ENCODE assay signal across 8 cellular contexts in the genomic region with DNA sequence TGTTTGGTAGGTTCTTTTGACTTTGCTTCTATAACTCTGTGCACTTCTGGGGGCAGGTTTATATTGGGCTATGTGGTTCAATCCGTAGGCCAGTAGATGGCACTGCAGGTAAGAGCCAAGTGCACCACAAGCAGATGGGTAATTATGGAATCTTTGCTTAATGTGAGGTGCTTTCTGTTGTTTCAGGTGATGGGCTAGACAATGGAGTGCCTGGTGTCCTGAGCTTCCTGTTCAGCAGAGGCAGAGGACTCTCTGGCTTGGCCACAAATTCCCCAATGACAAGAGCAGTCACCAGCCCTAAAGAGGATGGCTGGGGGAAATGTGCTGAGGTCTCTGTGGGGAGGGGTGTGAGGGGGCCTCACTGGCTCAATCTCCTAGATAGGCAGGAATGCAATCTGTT.
A peak's percentile ranks its signal among the peaks of the same experiment; 100 is the strongest.
DNase-seq lines count a peak whose midpoint lies in the region; ATAC-seq and TF ChIP-seq lines count a peak whose summit lies in the region.

No MANE protein-coding gene starts in this region.

- no peak overlapping the region for H3K27ac ChIP-seq in osteoblast (ENCODE audit: low read depth, low read length)

- peak; percentile 42 for TF ChIP-seq CTCF in osteoblast (IDR thresholded peaks at IDR 0.05; ENCODE audit: extremely low read depth, low read depth, low read length)

- TF ChIP-seq POLR2A in erythroblast (IDR thresholded peaks at IDR 0.05; ENCODE audit: low read length): no peak

- no peaks in the 10 kb centered on the region for H3K27me3 ChIP-seq in osteoblast (ENCODE audit: insufficient read depth, low read length)

- POLR2A ChIA-PET in naive thymus-derived CD8-positive, alpha-beta T cell (lab: Charles Lee): no interaction called here

- H3K4me1 ChIP-seq in osteoblast (ENCODE audit: insufficient read depth, low read length): no peaks in the 10 kb centered on the region

- no peaks in the 10 kb centered on the region for H3K36me3 ChIP-seq in osteoblast (ENCODE audit: insufficient read depth, low read length)

- H3K27me3 Mint-ChIP-seq in naive thymus-derived CD8-positive, alpha-beta T cell: peaks cover 3 to 21% (median 12%) of the 10 kb centered on the region in 5 donors

- no peaks in the 10 kb centered on the region for H3K9me3 ChIP-seq in osteoblast (ENCODE audit: low read depth, low read length)

- H3K79me2 ChIP-seq in osteoblast (ENCODE audit: insufficient read depth, low read length): no peaks in the 10 kb centered on the region

- no peak overlapping the region for H2AFZ ChIP-seq in osteoblast (ENCODE audit: low read length)

- H3K4me3 ChIP-seq in osteoblast (ENCODE audit: insufficient read depth, low read length): no peak overlapping the region

- H4K20me1 ChIP-seq in osteoblast (ENCODE audit: insufficient read depth, low read length): no peaks in the 10 kb centered on the region

- no peaks in the 10 kb centered on the region for H3K4me1 Mint-ChIP-seq in naive thymus-derived CD8-positive, alpha-beta T cell

- H3K36me3 Mint-ChIP-seq in naive thymus-derived CD8-positive, alpha-beta T cell: peaks cover 0 to 5% (median 0%) of the 10 kb centered on the region in 3 donors

- ATAC-seq in GM18858 (IDR thresholded peaks at IDR 0.05; ENCODE audit: unreplicated experiment): peak; percentile 68
- ATAC-seq in HG03060 (IDR thresholded peaks at IDR 0.05; ENCODE audit: low read depth, unreplicated experiment): peak; percentile 55
- ATAC-seq in naive thymus-derived CD8-positive, alpha-beta T cell: no peak

- H3K9me3 Mint-ChIP-seq in naive thymus-derived CD8-positive, alpha-beta T cell: peaks cover 0 to 10% (median 0%) of the 10 kb centered on the region in 9 donors

- DNase-seq in COR-L47 (lab: John Stamatoyannopoulos, UW) (peak; percentile 29), NCI-H446 treated with DMSO at 0.1 percent for 48 hours (lab: John Stamatoyannopoulos, UW) (peak; percentile 2), erythroblast (lab: John Stamatoyannopoulos, UW) (peak; percentile 3 to 30), osteoblast (ENCODE audit: insufficient read length, low spot score, missing footprints) (no peak), mesenteric fat pad (ENCODE audit: low spot score) (no peak)
- DNase-seq in naive thymus-derived CD8-positive, alpha-beta T cell: no peak

- no peak overlapping the region for H3K4me3 Mint-ChIP-seq in naive thymus-derived CD8-positive, alpha-beta T cell

- H3K27ac Mint-ChIP-seq in naive thymus-derived CD8-positive, alpha-beta T cell: no peak overlapping the region

- no peak overlapping the region for H3K4me2 ChIP-seq in osteoblast (ENCODE audit: insufficient read depth, low read length)

Comparison
In these comparisons a context has a peak if more than half of its experiments do, and no peak if none do; other contexts are left out.
1. DNase-seq: peak in COR-L47 (single experiment), NCI-H446 treated with DMSO at 0.1 percent for 48 hours (single experiment) and erythroblast (2 of 2); none in osteoblast (single experiment), naive thymus-derived CD8-positive, alpha-beta T cell (0 of 10) and mesenteric fat pad (single experiment).
2. ATAC-seq: peak in GM18858 (single experiment) and HG03060 (single experiment); none in naive thymus-derived CD8-positive, alpha-beta T cell (0 of 2).